In genomic region chr14:104826858-104827172, GRCh38 we compare ENCODE assay signal across 9 cellular contexts. TPM values are rescaled to one million over a fixed set of nuclear protein-coding genes. Genes with fewer than 3 reads are reported as not detected.
A peak's percentile ranks its signal among the peaks of the same experiment; 100 is the strongest.
DNase-seq lines count a peak whose midpoint lies in the region; ATAC-seq and TF ChIP-seq lines count a peak whose summit lies in the region.
"Had no signal": no experiment of that assay in that cellular context is flagged by ENCODE, and none has a peak within 500 bp of the region (broad histone marks: within the 10 kb centered on the region; RNA-seq: fewer than 3 reads in every experiment).

No MANE protein-coding gene starts in this region.

- DNase-seq in heart right ventricle: no peak
- no peak for DNase-seq in left cardiac atrium
- no peak for DNase-seq in central memory CD8-positive, alpha-beta T cell (ENCODE audit: low spot score in 2 of 2)
- DNase-seq in myocyte (ENCODE audit: low read depth): peak; percentile 7
- DNase-seq in left lobe of liver (ENCODE audit: low spot score): no peak
- no peak for DNase-seq in NCI-H446 (lab: John Stamatoyannopoulos, UW)
- DNase-seq in GM20000 (ENCODE audit: low spot score): no peak

- no peak overlapping the region for H3K27ac Mint-ChIP-seq in central memory CD8-positive, alpha-beta T cell (ENCODE audit: low read depth)

- peaks cover 11% of the 10 kb centered on the region for H3K36me3 Mint-ChIP-seq in central memory CD8-positive, alpha-beta T cell (ENCODE audit: insufficient read depth)

- no peaks in the 10 kb centered on the region for H3K27me3 Mint-ChIP-seq in central memory CD8-positive, alpha-beta T cell

- H3K4me1 ChIP-seq in heart right ventricle: peaks cover 0 to 25% (median 22%) of the 10 kb centered on the region in 9 donors

- peak overlapping the region; percentile 41 to 82 (median 65) for H3K4me3 ChIP-seq in heart right ventricle

- peaks cover 0 to 27% (median 0%) of the 10 kb centered on the region in 7 donors for H3K27me3 ChIP-seq in heart right ventricle

- intact Hi-C loops in heart right ventricle (cut with DNase I) (loop anchor here in 4 of 10 donors (1.0 kb wide), 2 partner anchors 56 to 59 kb away; no protein-coding TSS in a partner anchor), left cardiac atrium (cut with DNase I) (no loop called here)

- 0 to 1% methylated on average over 27 of the region's 27 CpGs for WGBS in heart right ventricle, 2 donors

- peak overlapping the region; percentile 85 for H3K4me3 Mint-ChIP-seq in central memory CD8-positive, alpha-beta T cell

- no peaks in the 10 kb centered on the region for H3K9me3 ChIP-seq in heart right ventricle

- peak in 1 of 8 donors; percentile 10 for ATAC-seq in heart right ventricle
- no peak for ATAC-seq in left cardiac atrium
- no peak for ATAC-seq in central memory CD8-positive, alpha-beta T cell (replicated peaks; ENCODE audit: extremely low read depth, poor library complexity, severe bottlenecking)
- ATAC-seq in left lobe of liver: no peak
- ATAC-seq in GM19351 (IDR thresholded peaks at IDR 0.05; ENCODE audit: unreplicated experiment): no peak

- no peaks in the 10 kb centered on the region for H3K9me3 Mint-ChIP-seq in central memory CD8-positive, alpha-beta T cell

- H3K36me3 ChIP-seq in heart right ventricle: no peaks in the 10 kb centered on the region

- H3K4me1 Mint-ChIP-seq in central memory CD8-positive, alpha-beta T cell: peaks cover 20% of the 10 kb centered on the region

- peak overlapping the region in 3 of 10 donors; percentile 22 to 52 (median 23) for H3K27ac ChIP-seq in heart right ventricle
- H3K27ac ChIP-seq: epithelial cell of prostate had no signal

- no peak for TF ChIP-seq CTCF in heart right ventricle (IDR thresholded peaks at IDR 0.05)
- TF ChIP-seq CTCF in GM20000 (IDR thresholded peaks at IDR 0.05; ENCODE audit: extremely low read depth, missing control alignments): no peak

RNA-seq across cellular contexts. Expression of gene ZBTB42, which starts 25.9 kb away (rescaled TPM):
- total RNA-seq in heart right ventricle (1 to 10 TPM; 4.3 to 9.2 (median 6.9) TPM), left cardiac atrium (1 to 10 TPM; 5.2 to 8.1 TPM), myocyte (7.6 TPM in 2 replicates), left lobe of liver (4.9 TPM)
- 1 to 10 TPM; 1.8 to 5.9 TPM for polyA plus RNA-seq in heart right ventricle
- polyA plus RNA-seq in myocyte (2012): 2.5 TPM

RNA-seq across cellular contexts. Expression of gene AKT1, which starts 31.3 kb away (rescaled TPM):
- total RNA-seq in heart right ventricle (100 to 1,000 TPM in 9 of 10 donors, 10 to 100 TPM in 1; 98.1 to 152 (median 141) TPM), left cardiac atrium (100 to 1,000 TPM; 113 to 127 TPM), myocyte (128 and 136 TPM in 2 replicates), left lobe of liver (90.1 TPM)
- polyA plus RNA-seq in heart right ventricle: 100 to 1,000 TPM in 1 of 2 donors, 10 to 100 TPM in 1; 95.7 to 112 TPM
- 160 TPM for polyA plus RNA-seq in myocyte (2012)

RNA-seq across cellular contexts. Expression of gene CEP170B, which starts 38.3 kb away (rescaled TPM):
- total RNA-seq in heart right ventricle: 10 to 100 TPM in 9 of 10 donors, 1 to 10 TPM in 1; 8.3 to 13.6 (median 12.3) TPM
- 1 to 10 TPM; 6.8 to 9.1 TPM for polyA plus RNA-seq in heart right ventricle
- total RNA-seq in left cardiac atrium: 10 to 100 TPM; 12.4 to 17.2 TPM
- total RNA-seq in myocyte: 45.5 and 58.2 TPM in 2 replicates
- 33.4 TPM for polyA plus RNA-seq in myocyte (2012)
- total RNA-seq in left lobe of liver: 22.9 TPM
